Comparison of ENCODE assay signal across 27 cellular contexts in the genomic region with DNA sequence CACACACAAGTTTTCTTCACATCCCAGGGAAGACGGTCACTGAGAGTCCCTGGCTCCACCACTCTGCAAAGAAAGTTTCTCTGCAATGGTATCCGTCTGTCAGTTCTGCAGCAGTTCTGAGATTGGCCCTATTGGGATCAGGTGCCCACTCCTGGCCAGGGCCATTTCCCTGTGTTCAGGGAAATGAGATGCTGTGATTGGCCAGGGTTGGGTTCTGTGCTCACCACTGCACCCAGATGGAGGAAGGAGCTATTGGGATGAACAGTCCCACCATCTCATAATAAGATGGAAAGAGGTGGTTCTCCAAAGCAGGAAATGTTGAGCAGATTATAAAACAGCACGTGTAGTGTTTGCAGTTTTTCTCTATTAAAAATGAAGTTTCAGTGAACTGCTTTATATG.
"Had no signal": no experiment of that assay in that cellular context is flagged by ENCODE, and none has a peak within 500 bp of the region (broad histone marks: within the 10 kb centered on the region; RNA-seq: fewer than 3 reads in every experiment).

No MANE protein-coding gene starts in this region.

- H3K4me1 ChIP-seq: body of pancreas, Peyer's patch, SJCRH30 had no signal

- ATAC-seq: activated CD8-positive, alpha-beta memory T cell treated with anti-CD3 and anti-CD28 coated beads, Interleukin-2, amount 10 ng/mL, durations not matched to agents 7 days and 5 days; body of pancreas; T-helper 17 cell had no signal

- DNase-seq: activated B cell treated with CpG ODN at 0.5 μM for 24 hours; activated CD4-positive, alpha-beta T cell treated with anti-CD3 and anti-CD28 coated beads for 1 hour; activated CD4-positive, alpha-beta T cell treated with anti-CD3 and anti-CD28 coated beads, Interleukin-2, amount 10 ng/mL, durations not matched to agents 24 days and 14 days; activated CD4-positive, alpha-beta T cell treated with anti-CD3 and anti-CD28 coated beads, Interleukin-2, amount 50 U/mL, for 48 hours; activated CD8-positive, alpha-beta memory T cell treated with anti-CD3 and anti-CD28 coated beads, Interleukin-2, amount 10 ng/mL, durations not matched to agents 7 days and 5 days; activated effector memory CD4-positive, alpha-beta T cell treated with Interleukin-2 at 50 U/mL for 16 hours; activated naive CD4-positive, alpha-beta T cell; activated T-cell treated with anti-CD3 and anti-CD28 coated beads, Interleukin-2, amount 50 U/mL, for 24 hours; aorta; body of pancreas; Kasumi-1; NCI-H1105 treated with DMSO at 0.1 percent for 48 hours; NCI-H1436 treated with DMSO at 0.1 percent for 48 hours; NCI-H187; NCI-H2081; NCI-H446; NCI-H524; Peyer's patch; Right ventricle myocardium superior; SJCRH30; T-helper 17 cell; T-helper 9 cell had no signal

- H3K36me3 ChIP-seq: Peyer's patch, SJCRH30 had no signal

- H3K27ac ChIP-seq: body of pancreas, Peyer's patch, RWPE1, SJCRH30 had no signal

- H3K27me3 ChIP-seq: body of pancreas, Peyer's patch, SJCRH30 had no signal

- H3K4me3 Mint-ChIP-seq: activated B cell treated with CpG ODN at 0.5 μM for 24 hours; activated CD4-positive, alpha-beta T cell treated with anti-CD3 and anti-CD28 coated beads, Interleukin-2, amount 10 ng/mL, durations not matched to agents 24 days and 14 days; activated CD8-positive, alpha-beta memory T cell treated with anti-CD3 and anti-CD28 coated beads, Interleukin-2, amount 10 ng/mL, durations not matched to agents 7 days and 5 days; activated naive CD4-positive, alpha-beta T cell treated with anti-CD3 and anti-CD28 coated beads, Interleukin-2, amount 50 U/mL, for 24 hours; activated T-cell treated with anti-CD3 and anti-CD28 coated beads, Interleukin-2, amount 50 U/mL, for 24 hours; activated T-helper 1 cell treated with anti-CD3 and anti-CD28 coated beads, Interleukin-12 subunit alpha, Interleukin-12 subunit beta, Interleukin-2, Interleukin-4 antibody, amounts not matched to agents 30 ng/mL and 10 ng/mL and 1 ng/mL, durations not matched to agents 14 hours and 24 hours and 36 hours; central memory CD8-positive, alpha-beta T cell; T-helper 17 cell had no signal

- H3K9me3 Mint-ChIP-seq: activated B cell treated with CpG ODN at 0.5 μM for 24 hours; activated CD4-positive, alpha-beta T cell treated with anti-CD3 and anti-CD28 coated beads, Interleukin-2, amount 10 ng/mL, durations not matched to agents 24 days and 14 days; activated naive CD4-positive, alpha-beta T cell treated with anti-CD3 and anti-CD28 coated beads, Interleukin-2, amount 50 U/mL, for 24 hours; activated T-cell treated with anti-CD3 and anti-CD28 coated beads, Interleukin-2, amount 50 U/mL, for 24 hours; activated T-helper 1 cell treated with anti-CD3 and anti-CD28 coated beads, Interleukin-12 subunit alpha, Interleukin-12 subunit beta, Interleukin-2, Interleukin-4 antibody, amounts not matched to agents 30 ng/mL and 10 ng/mL and 1 ng/mL, durations not matched to agents 14 hours and 24 hours and 36 hours; central memory CD8-positive, alpha-beta T cell had no signal

- H3K27me3 Mint-ChIP-seq: activated CD8-positive, alpha-beta memory T cell treated with anti-CD3 and anti-CD28 coated beads, Interleukin-2, amount 10 ng/mL, durations not matched to agents 7 days and 5 days; activated naive CD4-positive, alpha-beta T cell treated with anti-CD3 and anti-CD28 coated beads, Interleukin-2, amount 50 U/mL, for 24 hours; activated T-cell treated with anti-CD3 and anti-CD28 coated beads, Interleukin-2, amount 50 U/mL, for 24 hours; central memory CD8-positive, alpha-beta T cell; T-helper 17 cell had no signal

- H3K4me3 ChIP-seq: body of pancreas, Peyer's patch, SJCRH30 had no signal

- H3K27ac Mint-ChIP-seq: activated B cell treated with CpG ODN at 0.5 μM for 24 hours; activated CD4-positive, alpha-beta T cell treated with anti-CD3 and anti-CD28 coated beads, Interleukin-2, amount 10 ng/mL, durations not matched to agents 24 days and 14 days; activated CD8-positive, alpha-beta memory T cell treated with anti-CD3 and anti-CD28 coated beads, Interleukin-2, amount 10 ng/mL, durations not matched to agents 7 days and 5 days; activated naive CD4-positive, alpha-beta T cell treated with anti-CD3 and anti-CD28 coated beads, Interleukin-2, amount 50 U/mL, for 24 hours; activated T-cell treated with anti-CD3 and anti-CD28 coated beads, Interleukin-2, amount 50 U/mL, for 24 hours; activated T-helper 1 cell treated with anti-CD3 and anti-CD28 coated beads, Interleukin-12 subunit alpha, Interleukin-12 subunit beta, Interleukin-2, Interleukin-4 antibody, amounts not matched to agents 30 ng/mL and 10 ng/mL and 1 ng/mL, durations not matched to agents 14 hours and 24 hours and 36 hours had no signal

- H3K36me3 Mint-ChIP-seq: activated CD8-positive, alpha-beta memory T cell treated with anti-CD3 and anti-CD28 coated beads, Interleukin-2, amount 10 ng/mL, durations not matched to agents 7 days and 5 days; activated naive CD4-positive, alpha-beta T cell treated with anti-CD3 and anti-CD28 coated beads, Interleukin-2, amount 50 U/mL, for 24 hours had no signal

- H3K9me3 ChIP-seq: body of pancreas, Peyer's patch, SJCRH30 had no signal

- FAIRE-seq: bronchial epithelial cell had no signal
